8 cellular contexts compared by ENCODE assay signal in genomic region chr11:57568330-57568766, GRCh38. TPM values are rescaled to one million over a fixed set of nuclear protein-coding genes. Genes with fewer than 3 reads are reported as not detected.
DNase-seq lines count a peak whose midpoint lies in the region; ATAC-seq, FAIRE-seq and TF ChIP-seq lines count a peak whose summit lies in the region.

No MANE protein-coding gene starts in this region.

- peaks cover 3% of the 10 kb centered on the region for H3K27me3 Mint-ChIP-seq in activated naive CD8-positive, alpha-beta T cell treated with anti-CD3 and anti-CD28 coated beads for 36 hours

- FAIRE-seq in small intestine (lab: Jason Lieb, UNC) = no peak

- POLR2A ChIA-PET in OCI-LY7 (lab: Charles Lee) = interaction anchor here (0.9 to 1.7 kb wide), 2 partner anchors 56 to 73 kb away, joined by 3 to 12 read pairs; no protein-coding TSS in a partner anchor

- peaks cover 16% of the 10 kb centered on the region; the same call in 1 of the 2 replicates for H3K79me2 ChIP-seq in OCI-LY7 (ENCODE audit: insufficient read depth, low read depth, low read length)

- 28 to 39% (median 35%) methylated on average over 6 of the region's 6 CpGs for WGBS in small intestine, 3 donors

- intact Hi-C loops in OCI-LY7 (cut with micrococcal nuclease; ENCODE audit: unreplicated experiment) = loop anchor here (1.0 to 5.0 kb wide), 4 partner anchors 73 to 954 kb away; no protein-coding TSS in a partner anchor

- TF ChIP-seq CTCF in OCI-LY7 (conservative IDR thresholded peaks at IDR 0.05; ENCODE audit: low read length) = no peak; the same call in none of the 2 replicates

- H3K27ac Mint-ChIP-seq in activated naive CD8-positive, alpha-beta T cell treated with anti-CD3 and anti-CD28 coated beads for 36 hours = peak overlapping the region; percentile 96

- DNase-seq in activated naive CD4-positive, alpha-beta T cell (lab: John Stamatoyannopoulos, UW) = peak; percentile 60 to 87 (median 83)
- DNase-seq in activated naive CD4-positive, alpha-beta T cell treated with anti-CD3 and anti-CD28 coated beads, Interleukin-2, amount 50 U/mL, for 16 hours = no peak
- no peak for DNase-seq in OCI-LY7 (ENCODE audit: low spot score)
- DNase-seq in activated naive CD8-positive, alpha-beta T cell treated with anti-CD3 and anti-CD28 coated beads for 36 hours = no peak
- peak; percentile 51 for DNase-seq in iPS DF 4.7 (ENCODE audit: extremely low read depth, low spot score)
- no peak for DNase-seq in small intestine

- H3K4me3 ChIP-seq in OCI-LY7 (ENCODE audit: low read depth, low read length, poor library complexity, severe bottlenecking) (peak overlapping the region; percentile 81), small intestine (ENCODE audit: low read depth in 1 of 2, low read length in 2 of 2) (peak overlapping the region; percentile 74 to 84)

- CTCF ChIA-PET in OCI-LY7 (lab: Charles Lee; ENCODE audit: unreplicated experiment) = interaction anchor here (0.5 to 2.2 kb wide), 6 partner anchors 11 to 232 kb away, joined by 3 to 19 read pairs (median 6); no protein-coding TSS in a partner anchor

- H3K4me3 Mint-ChIP-seq in activated naive CD8-positive, alpha-beta T cell treated with anti-CD3 and anti-CD28 coated beads for 36 hours = peak overlapping the region; percentile 94

- H3K9me2 ChIP-seq in OCI-LY7 (ENCODE audit: insufficient read depth, low read length) = no peaks in the 10 kb centered on the region

- H3K27ac ChIP-seq in OCI-LY7 (ENCODE audit: low read depth, low read length, poor library complexity, severe bottlenecking) (peak overlapping the region; percentile 79), small intestine (ENCODE audit: low read depth in 1 of 2, low read length in 1 of 2) (peak overlapping the region; percentile 69 to 85)

- H3K4me2 ChIP-seq in OCI-LY7 (ENCODE audit: low read length) = peak overlapping the region; percentile 96

- H2AFZ ChIP-seq in OCI-LY7 (ENCODE audit: low read length) = peak overlapping the region; percentile 92

- no peaks in the 10 kb centered on the region for H3K9me3 Mint-ChIP-seq in activated naive CD8-positive, alpha-beta T cell treated with anti-CD3 and anti-CD28 coated beads for 36 hours

- H3K36me3 ChIP-seq in OCI-LY7 (ENCODE audit: insufficient read depth, low read length) (no peaks in the 10 kb centered on the region), small intestine (ENCODE audit: control insufficient read depth in 2 of 2, insufficient read depth in 2 of 2, low read length in 2 of 2) (no peaks in the 10 kb centered on the region)

- no peaks in the 10 kb centered on the region for H3K9me3 ChIP-seq in OCI-LY7 (ENCODE audit: low read length)
- H3K9me3 ChIP-seq in small intestine (ENCODE audit: control insufficient read depth, low read depth) = no peaks in the 10 kb centered on the region

- ATAC-seq in HG03039 (IDR thresholded peaks at IDR 0.05; ENCODE audit: unreplicated experiment) (peak; percentile 10), GM21381 (IDR thresholded peaks at IDR 0.05; ENCODE audit: unreplicated experiment) (no peak)

- peaks cover 18% of the 10 kb centered on the region for H3K4me1 ChIP-seq in OCI-LY7 (ENCODE audit: insufficient read depth, low read length, poor library complexity, severe bottlenecking)
- peaks cover 2 to 5% of the 10 kb centered on the region in 2 donors for H3K4me1 ChIP-seq in small intestine (ENCODE audit: control insufficient read depth in 2 of 2, insufficient read depth in 1 of 2, low read depth in 1 of 2, low read length in 1 of 2)

- H3K36me3 Mint-ChIP-seq in activated naive CD8-positive, alpha-beta T cell treated with anti-CD3 and anti-CD28 coated beads for 36 hours = peaks cover 29% of the 10 kb centered on the region

- no TSS peak for BruUV-seq in OCI-LY7 (replicated peaks; lab: Mats Ljungman, UMichigan)

- H4K20me1 ChIP-seq in OCI-LY7 (ENCODE audit: insufficient read depth, low read length) = no peaks in the 10 kb centered on the region

- H3K4me1 Mint-ChIP-seq in activated naive CD8-positive, alpha-beta T cell treated with anti-CD3 and anti-CD28 coated beads for 36 hours = peaks cover 30% of the 10 kb centered on the region

- no peaks in the 10 kb centered on the region for H3K27me3 ChIP-seq in small intestine (ENCODE audit: control insufficient read depth in 2 of 2, insufficient read depth in 2 of 2, low read length in 2 of 2)

RNA-seq across cellular contexts. Expression of gene UBE2L6, which starts 0.9 kb away (rescaled TPM):
- total RNA-seq in OCI-LY7 (2014; rRNA removed; shearing (Covaris generic)) = 64.7 and 68.9 TPM in 2 replicates
- total RNA-seq in OCI-LY7 (2022) = 51.7 and 56.1 TPM in 2 replicates
- 100 to 1,000 TPM; 200 to 208 TPM for total RNA-seq in activated naive CD8-positive, alpha-beta T cell treated with anti-CD3 and anti-CD28 coated beads for 36 hours
- polyA plus RNA-seq in small intestine = 10 to 100 TPM; 56.8 to 72.3 (median 60.5) TPM

RNA-seq across cellular contexts. Expression of gene SERPING1, which starts 29.1 kb away (rescaled TPM):
- not detected in 2 replicates for total RNA-seq in OCI-LY7 (2014; rRNA removed; shearing (Covaris generic))
- total RNA-seq in OCI-LY7 (2022) = not detected in 2 replicates
- under 1 TPM; 0.41 to 0.68 TPM for total RNA-seq in activated naive CD8-positive, alpha-beta T cell treated with anti-CD3 and anti-CD28 coated beads for 36 hours
- 100 to 1,000 TPM in 1 of 3 donors, 10 to 100 TPM in 1, 1 to 10 TPM in 1; 5.4 to 201 (median 17.6) TPM for polyA plus RNA-seq in small intestine

RNA-seq across cellular contexts. Expression of gene SMTNL1, which starts 31.0 kb away (rescaled TPM):
- not detected in 2 replicates for total RNA-seq in OCI-LY7 (2014; rRNA removed; shearing (Covaris generic))
- total RNA-seq in OCI-LY7 (2022) = not detected in 2 replicates
- not detected for total RNA-seq in activated naive CD8-positive, alpha-beta T cell treated with anti-CD3 and anti-CD28 coated beads for 36 hours
- not detected for polyA plus RNA-seq in small intestine

RNA-seq across cellular contexts. Expression of gene TIMM10, which starts 37.8 kb away (rescaled TPM):
- 163 and 195 TPM in 2 replicates for total RNA-seq in OCI-LY7 (2014; rRNA removed; shearing (Covaris generic))
- 204 and 258 TPM in 2 replicates for total RNA-seq in OCI-LY7 (2022)
- 100 to 1,000 TPM; 134 to 137 TPM for total RNA-seq in activated naive CD8-positive, alpha-beta T cell treated with anti-CD3 and anti-CD28 coated beads for 36 hours
- 10 to 100 TPM; 58.4 to 84.8 (median 63.1) TPM for polyA plus RNA-seq in small intestine

RNA-seq across cellular contexts. Expression of gene SLC43A1, which starts 52.8 kb away (rescaled TPM):
- total RNA-seq in OCI-LY7 (2014; rRNA removed; shearing (Covaris generic)) = 47.1 and 61.1 TPM in 2 replicates
- total RNA-seq in OCI-LY7 (2022) = 78.6 and 87.0 TPM in 2 replicates
- 10 to 100 TPM; 36.8 to 37.1 TPM for total RNA-seq in activated naive CD8-positive, alpha-beta T cell treated with anti-CD3 and anti-CD28 coated beads for 36 hours
- polyA plus RNA-seq in small intestine = 10 to 100 TPM in 1 of 3 donors, 1 to 10 TPM in 1, under 1 TPM in 1; 0.67 to 25.0 (median 2.4) TPM

Comparison
In these comparisons a context has a peak if more than half of its experiments do, and no peak if none do; other contexts are left out.
1. DNase-seq: peak in activated naive CD4-positive, alpha-beta T cell (4 of 4) and iPS DF 4.7 (single experiment); none in activated naive CD4-positive, alpha-beta T cell treated with anti-CD3 and anti-CD28 coated beads, Interleukin-2, amount 50 U/mL, for 16 hours (single experiment), OCI-LY7 (single experiment), activated naive CD8-positive, alpha-beta T cell treated with anti-CD3 and anti-CD28 coated beads for 36 hours (single experiment) and small intestine (single experiment).